ENCODE assay signal across 15 cellular contexts in the genomic region with DNA sequence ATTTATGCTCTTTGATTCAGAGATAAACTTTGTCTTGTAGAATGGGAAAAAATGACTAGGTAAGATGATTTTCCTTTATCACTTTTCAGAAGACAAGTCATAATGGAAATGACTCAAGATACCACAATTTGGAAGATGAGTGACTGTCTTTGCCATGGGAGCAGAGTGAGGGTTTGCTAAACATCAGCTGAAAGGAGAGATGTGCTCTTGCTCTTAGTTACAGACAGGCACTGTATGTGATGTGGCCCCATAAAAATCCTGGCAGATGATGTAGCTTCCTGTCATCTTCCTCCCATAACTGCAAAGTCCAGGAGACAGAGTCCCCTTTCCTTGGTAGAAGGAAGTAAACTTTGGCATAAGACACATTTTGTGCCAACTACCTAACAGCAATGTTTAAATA. TPM values are rescaled to one million over a fixed set of nuclear protein-coding genes. Genes with fewer than 3 reads are reported as not detected.
DNase-seq lines count a peak whose midpoint lies in the region; ATAC-seq, FAIRE-seq and TF ChIP-seq lines count a peak whose summit lies in the region.
"Had no signal": no experiment of that assay in that cellular context is flagged by ENCODE, and none has a peak within 500 bp of the region (broad histone marks: within the 10 kb centered on the region; RNA-seq: fewer than 3 reads in every experiment).

No MANE protein-coding gene starts in this region.

- intact Hi-C loops in pancreas (cut with DNase I) = no loop called here

- H3K4me3 ChIP-seq in pancreas = no peak overlapping the region
- H3K4me3 ChIP-seq: left ventricle myocardium inferior, stomach, uterus had no signal

- peaks cover 0 to 3% (median 0%) of the 10 kb centered on the region in 3 donors for H3K4me1 ChIP-seq in pancreas
- H3K4me1 ChIP-seq: left ventricle myocardium inferior, stomach, uterus had no signal

- no peak overlapping the region for H3K27ac ChIP-seq in pancreas
- H3K27ac ChIP-seq: left ventricle myocardium inferior, stomach, uterus had no signal

- peak; percentile 20 for DNase-seq in activated CD8-positive, alpha-beta memory T cell treated with anti-CD3 and anti-CD28 coated beads, Interleukin-2, amount 50 U/mL, for 24 hours (ENCODE audit: extremely low read depth)
- no peak for DNase-seq in activated CD8-positive, alpha-beta memory T cell treated with anti-CD3 and anti-CD28 coated beads, Interleukin-2, amount 50 U/mL, for 48 hours
- DNase-seq in RKO (ENCODE audit: low spot score) = peak; percentile 14
- peak; percentile 39 for DNase-seq in activated naive CD4-positive, alpha-beta T cell treated with anti-CD3 and anti-CD28 coated beads, Interleukin-2, amount 50 U/mL, for 16 hours
- peak in 2 of 3 donors; percentile 27 to 36 for DNase-seq in stimulated activated CD4-positive, alpha-beta T cell treated with anti-CD3 and anti-CD28 coated beads, TNF-alpha, amount 100 ng/mL, for 48 hours (ENCODE audit: low read depth in 3 of 3)
- DNase-seq in pancreas = no peak
- DNase-seq: GF-D8, left ventricle myocardium inferior, MV-4-11, NCI-H82, SHP77 treated with DMSO at 0.1 percent for 48 hours, stomach, uterus had no signal

- no peaks in the 10 kb centered on the region for H3K27me3 ChIP-seq in pancreas
- H3K27me3 ChIP-seq: stomach, uterus had no signal

- TF ChIP-seq CTCF in pancreas (IDR thresholded peaks at IDR 0.05) = no peak

- no peak for ATAC-seq in HG02870 (IDR thresholded peaks at IDR 0.05; ENCODE audit: unreplicated experiment)
- no peak for ATAC-seq in GM21619 (IDR thresholded peaks at IDR 0.05; ENCODE audit: unreplicated experiment)
- no peak for ATAC-seq in pancreas

- no peaks in the 10 kb centered on the region for H3K9me3 ChIP-seq in pancreas
- H3K9me3 ChIP-seq: left ventricle myocardium inferior, stomach, uterus had no signal

- FAIRE-seq in pancreas (lab: Jason Lieb, UNC) = no peak

- H3K36me3 ChIP-seq in pancreas = no peaks in the 10 kb centered on the region
- H3K36me3 ChIP-seq: left ventricle myocardium inferior, stomach, uterus had no signal

RNA-seq across cellular contexts. Expression of gene BACH2, which starts 47.6 kb away (rescaled TPM):
- total RNA-seq in pancreas = 1 to 10 TPM; 3.0 to 8.0 (median 5.5) TPM
- 1 to 10 TPM in 1 of 2 donors, under 1 TPM in 1; 0.61 to 1.1 TPM for polyA plus RNA-seq in pancreas

Comparison
In these comparisons a context has a peak if more than half of its experiments do, and no peak if none do; other contexts are left out.
1. DNase-seq: peak in activated CD8-positive, alpha-beta memory T cell treated with anti-CD3 and anti-CD28 coated beads, Interleukin-2, amount 50 U/mL, for 24 hours (single experiment), RKO (single experiment), activated naive CD4-positive, alpha-beta T cell treated with anti-CD3 and anti-CD28 coated beads, Interleukin-2, amount 50 U/mL, for 16 hours (single experiment) and stimulated activated CD4-positive, alpha-beta T cell treated with anti-CD3 and anti-CD28 coated beads, TNF-alpha, amount 100 ng/mL, for 48 hours (2 of 3); none in activated CD8-positive, alpha-beta memory T cell treated with anti-CD3 and anti-CD28 coated beads, Interleukin-2, amount 50 U/mL, for 48 hours (single experiment) and pancreas (0 of 6).